8 cellular contexts compared by ENCODE assay signal in the genomic region with DNA sequence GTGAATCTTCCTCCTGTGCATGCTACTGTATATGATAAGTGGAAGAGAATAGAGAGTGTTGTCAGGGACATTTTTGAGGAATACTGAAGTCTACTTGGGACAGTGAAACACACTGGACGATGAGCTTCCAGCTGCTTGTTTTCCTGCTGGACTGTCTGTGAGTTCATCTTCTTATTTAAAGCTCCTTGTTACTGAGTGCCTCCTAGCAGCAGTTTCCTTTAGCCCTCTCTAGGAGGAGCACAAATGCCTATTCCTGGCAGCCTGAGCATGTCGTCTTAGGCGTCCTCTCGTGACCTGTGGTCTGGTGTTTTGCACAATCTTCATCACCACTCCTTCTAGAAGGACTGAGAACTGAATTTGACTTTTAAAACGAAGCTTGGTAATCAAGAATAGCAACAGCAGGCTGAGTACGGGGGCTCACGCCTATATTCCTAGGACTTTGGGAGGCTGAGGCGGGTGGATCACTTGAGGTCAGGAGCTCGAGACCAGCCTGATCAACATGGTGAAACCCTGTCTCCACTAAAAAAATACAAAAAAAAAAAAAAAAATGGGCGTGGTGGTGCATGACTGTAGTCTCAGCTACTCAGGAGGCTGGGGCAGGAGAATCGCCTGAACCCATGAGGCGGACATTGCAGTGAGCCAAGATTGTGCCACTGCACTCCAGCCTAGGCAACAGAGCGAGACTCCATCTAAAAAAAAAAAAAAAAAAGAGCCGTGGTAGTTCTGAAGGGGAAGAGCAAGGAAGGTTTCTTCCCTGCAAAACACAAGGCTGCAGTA. TPM values are rescaled to one million over a fixed set of nuclear protein-coding genes. Genes with fewer than 3 reads are reported as not detected.
DNase-seq lines count a peak whose midpoint lies in the region; ATAC-seq and TF ChIP-seq lines count a peak whose summit lies in the region.

No MANE protein-coding gene starts in this region.

- DNase-seq in MCF 10A (ENCODE audit: unreplicated experiment) (peak; percentile 54), mammary epithelial cell (no peak), NOMO-1 (lab: John Stamatoyannopoulos, UW; ENCODE audit: unreplicated experiment in 2 of 2) (peak; percentile 96 to 99), fibroblast of lung (ENCODE audit: low read depth in 2 of 2) (peak; percentile 52 to 90), posterior vena cava (ENCODE audit: low spot score) (peak; percentile 81), HT-29 (ENCODE audit: low spot score) (no peak), activated gamma-delta T cell (lab: John Stamatoyannopoulos, UW) (no peak)

- H3K9me3 Mint-ChIP-seq in MCF 10A (ENCODE audit: unreplicated experiment): no peaks in the 10 kb centered on the region

- peak; percentile 66 for ATAC-seq in HG02798 (IDR thresholded peaks at IDR 0.05; ENCODE audit: poor library complexity, unreplicated experiment)

- in situ Hi-C loops in mammary epithelial cell (cut with MboI; ENCODE audit: low sequenced_read_pairs in 2 of 2): no loop called here

- no peaks in the 10 kb centered on the region for H4K20me1 ChIP-seq in mammary epithelial cell (ENCODE audit: insufficient read depth, low read length)
- no peaks in the 10 kb centered on the region for H4K20me1 ChIP-seq in fibroblast of lung (ENCODE audit: control insufficient read depth, extremely low read depth, insufficient read depth, low read length)

- H3K27me3 ChIP-seq in mammary epithelial cell (ENCODE audit: insufficient read depth, low read length) (no peaks in the 10 kb centered on the region), fibroblast of lung (ENCODE audit: control insufficient read depth, insufficient read depth, low read length) (no peaks in the 10 kb centered on the region)

- H3K36me3 Mint-ChIP-seq in MCF 10A (ENCODE audit: insufficient read depth, unreplicated experiment): no peaks in the 10 kb centered on the region

- H3K79me2 ChIP-seq in mammary epithelial cell (ENCODE audit: insufficient read depth, low read length) (no peaks in the 10 kb centered on the region), fibroblast of lung (ENCODE audit: control insufficient read depth, insufficient read depth, low read length) (no peaks in the 10 kb centered on the region)

- H3K4me2 ChIP-seq in mammary epithelial cell (ENCODE audit: insufficient read depth, low read depth, low read length) (no peak overlapping the region), fibroblast of lung (ENCODE audit: extremely low read depth, insufficient read depth, low read length) (no peak overlapping the region)

- no peak for TF ChIP-seq CTCF in MCF 10A (IDR thresholded peaks at IDR 0.05; ENCODE audit: unreplicated experiment)
- no peak for TF ChIP-seq CTCF in mammary epithelial cell (conservative IDR thresholded peaks at IDR 0.05 in 1 of 2, IDR thresholded peaks at IDR 0.05 in 1 of 2; ENCODE audit: extremely low read depth in 1 of 2, insufficient read depth in 1 of 2, low read depth in 1 of 2, low read length in 2 of 2)
- peak; percentile 28 to 50 for TF ChIP-seq CTCF in fibroblast of lung (conservative IDR thresholded peaks at IDR 0.05 in 1 of 2, IDR thresholded peaks at IDR 0.05 in 1 of 2; ENCODE audit: low read depth in 1 of 2, low read length in 2 of 2)

- intact Hi-C loops in MCF 10A (cut with micrococcal nuclease) (no loop called here), mammary epithelial cell (cut with micrococcal nuclease) (no loop called here), posterior vena cava (cut with DNase I) (no loop called here)

- H3K36me3 ChIP-seq in mammary epithelial cell (ENCODE audit: insufficient read depth, low read length): no peaks in the 10 kb centered on the region
- no peaks in the 10 kb centered on the region for H3K36me3 ChIP-seq in fibroblast of lung (ENCODE audit: control insufficient read depth, insufficient read depth, low read length)

- H3K4me1 ChIP-seq in mammary epithelial cell (ENCODE audit: insufficient read depth, low read length) (no peaks in the 10 kb centered on the region), fibroblast of lung (ENCODE audit: control insufficient read depth, extremely low read depth, insufficient read depth, low read length) (peaks cover 8% of the 10 kb centered on the region)

- H2AFZ ChIP-seq in mammary epithelial cell (ENCODE audit: low read depth, low read length): no peak overlapping the region
- no peak overlapping the region for H2AFZ ChIP-seq in fibroblast of lung (ENCODE audit: low read length)

- BruUV-seq in MCF 10A (replicated peaks; lab: Mats Ljungman, UMichigan) (no TSS peak), mammary epithelial cell (replicated peaks; lab: Mats Ljungman, UMichigan) (no TSS peak)

- H3K4me1 Mint-ChIP-seq in MCF 10A (ENCODE audit: insufficient read depth, unreplicated experiment): peaks cover 7% of the 10 kb centered on the region

- H3K27ac Mint-ChIP-seq in MCF 10A (ENCODE audit: low read depth, unreplicated experiment): no peak overlapping the region

- no peak overlapping the region for H3K4me3 Mint-ChIP-seq in MCF 10A (ENCODE audit: unreplicated experiment)

- H3K9me3 ChIP-seq in mammary epithelial cell (replicated peaks; ENCODE audit: insufficient read depth, low read length): no peaks in the 10 kb centered on the region
- H3K9me3 ChIP-seq in fibroblast of lung (ENCODE audit: control insufficient read depth, insufficient read depth, low read depth, low read length): no peaks in the 10 kb centered on the region

- CTCF ChIA-PET in MCF 10A (lab: Yijun Ruan, JAX): interaction anchor here (1.2 to 2.9 kb wide), 3 partner anchors 9 to 154 kb away, joined by 3 to 20 read pairs (median 17); no protein-coding TSS in a partner anchor
- CTCF ChIA-PET in mammary epithelial cell (lab: Charles Lee; ENCODE audit: low non-redundant PET): interaction anchor here (0.6 kb wide), 1 partner anchor 74 kb away, joined by 4 read pairs; no protein-coding TSS in a partner anchor

- POLR2A ChIA-PET in MCF 10A (lab: Yijun Ruan, JAX): interaction anchor here (0.6 to 0.7 kb wide), 2 partner anchors 28 to 165 kb away, joined by 3 read pairs; no protein-coding TSS in a partner anchor

- no peak overlapping the region for H3K4me3 ChIP-seq in mammary epithelial cell (replicated peaks in 1 of 3; ENCODE audit: insufficient read depth in 1 of 3, low read depth in 2 of 3, low read length in 3 of 3)
- H3K4me3 ChIP-seq in fibroblast of lung (replicated peaks in 1 of 4; ENCODE audit: control extremely low read depth in 1 of 4, insufficient read depth in 1 of 4, low read depth in 3 of 4, low read length in 4 of 4): no peak overlapping the region

- dilution Hi-C loops in mammary epithelial cell (cut with HindIII; ENCODE audit: low sequenced_read_pairs): loop anchor here (5.0 kb wide), 1 partner anchor 126 kb away; no protein-coding TSS in a partner anchor

- H3K27me3 Mint-ChIP-seq in MCF 10A (ENCODE audit: insufficient read depth, unreplicated experiment): no peaks in the 10 kb centered on the region

- H3K9ac ChIP-seq in mammary epithelial cell (ENCODE audit: insufficient read depth, low read length): no peak overlapping the region
- H3K9ac ChIP-seq in fibroblast of lung (ENCODE audit: insufficient read depth, low read length): no peak overlapping the region

- 66% methylated on average over 12 of the region's 14 CpGs for WGBS in mammary epithelial cell (ENCODE audit: low coverage, missing lambda C conversion rate)

- H3K27ac ChIP-seq in mammary epithelial cell (ENCODE audit: insufficient read depth, low read depth, low read length) (no peak overlapping the region), fibroblast of lung (ENCODE audit: insufficient read depth, low read length) (peak overlapping the region; percentile 4)

RNA-seq across cellular contexts. Expression of a gene that starts 44.0 kb away (rescaled TPM):
- total RNA-seq in MCF 10A (2022) (3.1 TPM in 2 replicates), mammary epithelial cell (1 to 10 TPM in 1 of 2 donors, under 1 TPM in 1; under 0.01 to 1.8 TPM), fibroblast of lung (4.1 and 7.8 TPM in 2 replicates), posterior vena cava (1 to 10 TPM; 3.3 to 3.9 TPM)
- polyA plus RNA-seq in mammary epithelial cell (0.50 TPM), fibroblast of lung (5.0 and 7.7 TPM in 2 replicates)
- polyA minus RNA-seq in mammary epithelial cell (2.3 TPM), fibroblast of lung (ENCODE audit: low replicate concordance) (27.0 and 38.2 TPM in 2 replicates)
- 5.4 and 8.2 TPM in 2 replicates for polyA plus RNA-seq in fibroblast of lung (2012)
- not detected in 2 replicates for total RNA-seq in HT-29 (2014; rRNA removed; shearing (Covaris generic))

Comparison
In these comparisons a context has a peak if more than half of its experiments do, and no peak if none do; other contexts are left out.
1. DNase-seq: peak in MCF 10A (single experiment), NOMO-1 (2 of 2), fibroblast of lung (2 of 2) and posterior vena cava (single experiment); none in mammary epithelial cell (single experiment), HT-29 (single experiment) and activated gamma-delta T cell (single experiment).
2. CTCF ChIP-seq: peak in fibroblast of lung (2 of 2); none in MCF 10A (single experiment) and mammary epithelial cell (0 of 2).